8 cellular contexts compared by ENCODE assay signal in genomic region chr1:211469938-211470529, GRCh38. TPM values are rescaled to one million over a fixed set of nuclear protein-coding genes. Genes with fewer than 3 reads are reported as not detected.
A peak's percentile ranks its signal among the peaks of the same experiment; 100 is the strongest.
DNase-seq lines count a peak whose midpoint lies in the region; ATAC-seq and TF ChIP-seq lines count a peak whose summit lies in the region.

No MANE protein-coding gene starts in this region.

- H3K36me3 ChIP-seq in transverse colon: no peaks in the 10 kb centered on the region

- H3K4me3 ChIP-seq in transverse colon: no peak overlapping the region

- intact Hi-C loops in transverse colon (cut with DNase I; ENCODE audit: low total_unique reads): no loop called here

- no peak for TF ChIP-seq POLR2A in transverse colon (IDR thresholded peaks at IDR 0.05)

- no peak for TF ChIP-seq EP300 in transverse colon (IDR thresholded peaks at IDR 0.05; ENCODE audit: low read depth)

- peak; percentile 77 for TF ChIP-seq CTCF in foreskin keratinocyte (conservative IDR thresholded peaks at IDR 0.05)
- peak; percentile 73 to 85 (median 82) for TF ChIP-seq CTCF in transverse colon (IDR thresholded peaks at IDR 0.05)

- H3K27me3 ChIP-seq in foreskin keratinocyte (peaks cover 38% of the 10 kb centered on the region), transverse colon (no peaks in the 10 kb centered on the region)

- peak; percentile 88 for DNase-seq in COR-L47 (lab: John Stamatoyannopoulos, UW)
- peak; percentile 65 for DNase-seq in NCI-H82 treated with DMSO at 0.1 percent for 48 hours (lab: John Stamatoyannopoulos, UW; ENCODE audit: unreplicated experiment)
- DNase-seq in activated T-helper 1 cell treated with Interleukin-2 at 50 U/mL for 16 hours (ENCODE audit: low read depth): peak; percentile 13
- peak; percentile 8 to 38 for DNase-seq in foreskin keratinocyte
- peak in 46 of 56 donors; percentile 5 to 77 (median 30) for DNase-seq in nucleus accumbens (lab: John Stamatoyannopoulos, UW)
- peak; percentile 88 for DNase-seq in transverse colon
- no peak for DNase-seq in GM19238 (ENCODE audit: insufficient read length, low spot score)

- ATAC-seq in HG02759 (IDR thresholded peaks at IDR 0.05; ENCODE audit: unreplicated experiment): peak; percentile 47
- ATAC-seq in foreskin keratinocyte: peak; percentile 94

- no peaks in the 10 kb centered on the region for H3K9me3 ChIP-seq in transverse colon

- H3K27ac ChIP-seq in foreskin keratinocyte (no peak overlapping the region), transverse colon (no peak overlapping the region)

- H3K4me1 ChIP-seq in foreskin keratinocyte (no peaks in the 10 kb centered on the region), transverse colon (peaks cover 0 to 15% (median 7%) of the 10 kb centered on the region in 4 donors)

- in situ Hi-C loops in transverse colon (cut with MboI; ENCODE audit: low pct_ligation_motif_present in 1 of 4, low pct_unique_long_range_greater_than_20kb in 1 of 4, low sequenced_read_pairs in 3 of 4): loop anchor here in 2 of 4 donors (10.0 kb wide), 1 partner anchor 145 kb away; the partner anchor contains the start of gene TRAF5 (in 2 of the 2)

- 17 to 40% methylated on average over 1 to 13 of the region's 13 CpGs for WGBS in transverse colon (ENCODE audit: low coverage in 1 of 2), 2 donors

RNA-seq across cellular contexts. Expression of gene RD3, which starts 21.9 kb away (rescaled TPM):
- total RNA-seq in foreskin keratinocyte: not detected in 2 replicates
- polyA plus RNA-seq in foreskin keratinocyte: not detected in 2 replicates
- total RNA-seq in transverse colon: not detected
